In genomic region chr4:100842856-100843255, GRCh38 we compare ENCODE assay signal across 18 cellular contexts.
"Had no signal": no experiment of that assay in that cellular context is flagged by ENCODE, and none has a peak within 500 bp of the region (broad histone marks: within the 10 kb centered on the region; RNA-seq: fewer than 3 reads in every experiment).

No MANE protein-coding gene starts in this region.

- H3K4me3 ChIP-seq: adrenal gland, lower lobe of right lung, tibial artery, uterus had no signal

- H3K36me3 ChIP-seq: adrenal gland, lower lobe of right lung, tibial artery, uterus had no signal

- H3K9me3 ChIP-seq: adrenal gland, lower lobe of right lung, tibial artery, uterus had no signal

- H3K27me3 ChIP-seq: adrenal gland, tibial artery, uterus had no signal

- DNase-seq: activated CD4-positive, alpha-beta T cell treated with anti-CD3 and anti-CD28 coated beads, Interleukin-2, amount 10 ng/mL, durations not matched to agents 24 days and 14 days; activated CD4-positive, CD25-positive, alpha-beta regulatory T cell; activated CD8-positive, alpha-beta memory T cell treated with anti-CD3 and anti-CD28 coated beads, Interleukin-2, amount 50 U/mL, for 4 hours; activated CD8-positive, alpha-beta T cell treated with anti-CD3 and anti-CD28 coated beads, Interleukin-2, amount 10 ng/mL, durations not matched to agents 7 days and 5 days; activated effector memory CD4-positive, alpha-beta T cell treated with anti-CD3 and anti-CD28 coated beads, Interleukin-2, amount 50 U/mL, for 16 hours; activated T-cell treated with anti-CD3 and anti-CD28 coated beads, Interleukin-2, amount 50 U/mL, for 48 hours; adrenal gland; effector CD8-positive, alpha-beta T cell; head of caudate nucleus; lower lobe of right lung; stimulated activated CD4-positive, alpha-beta T cell treated with anti-CD3 and anti-CD28 coated beads, Interleukin-2, amount 100 ng/mL, for 48 hours; stimulated activated naive B cell treated with anti-CD40 and anti-IgM and Interleukin-4, amounts not matched to agents 10 μg/mL and 1 μg/mL and 100 μg/mL, for 72 hours; T-helper 17 cell; tibial artery; uterus had no signal

- H3K4me1 ChIP-seq: adrenal gland, lower lobe of right lung, tibial artery, uterus had no signal

- ATAC-seq: activated CD8-positive, alpha-beta T cell treated with anti-CD3 and anti-CD28 coated beads, Interleukin-2, amount 10 ng/mL, durations not matched to agents 7 days and 5 days; stimulated activated naive B cell treated with anti-CD40 and anti-IgM and Interleukin-4, amounts not matched to agents 10 μg/mL and 1 μg/mL and 100 μg/mL, for 72 hours; T-helper 17 cell had no signal

- H3K27ac ChIP-seq: adrenal gland, lower lobe of right lung, tibial artery, uterus had no signal

- FAIRE-seq: endothelial cell of umbilical vein, frontal cortex, TTC549 had no signal
